ENCODE assay signal across 22 cellular contexts in genomic region chr11:8293171-8293570, GRCh38. TPM values are rescaled to one million over a fixed set of nuclear protein-coding genes. Genes with fewer than 3 reads are reported as not detected.
DNase-seq lines count a peak whose midpoint lies in the region; ATAC-seq, FAIRE-seq and TF ChIP-seq lines count a peak whose summit lies in the region.
"Had no signal": no experiment of that assay in that cellular context is flagged by ENCODE, and none has a peak within 500 bp of the region (broad histone marks: within the 10 kb centered on the region; RNA-seq: fewer than 3 reads in every experiment).

No MANE protein-coding gene starts in this region.

- H3K27me3 ChIP-seq in H9 (ENCODE audit: insufficient read depth, low read length) (no peaks in the 10 kb centered on the region), HepG2 (ENCODE audit: control insufficient read depth in 1 of 2, insufficient read depth in 2 of 2, low read length in 2 of 2) (peaks cover 0 to 21% of the 10 kb centered on the region in 2 experiments; a peak in 2 of 5 replicates)
- H3K27me3 ChIP-seq: BLaER1 had no signal

- H2BK20ac ChIP-seq in H9 (ENCODE audit: low read depth, low read length, poor library complexity, severe bottlenecking): no peak overlapping the region

- in situ Hi-C loops in HepG2 (cut with HindIII; ENCODE audit: extremely low pct_ligation_motif_present, low pct_unique_long_range_greater_than_20kb): no loop called here

- intact Hi-C loops in HepG2 (cut with micrococcal nuclease; ENCODE audit: unreplicated experiment): no loop called here

- H2BK5ac ChIP-seq in H9 (ENCODE audit: insufficient read length, low read length): no peak overlapping the region

- H3K9ac ChIP-seq in H9 (ENCODE audit: extremely low read depth, insufficient read length, low read length) (no peak overlapping the region), HepG2 (ENCODE audit: insufficient read depth, low read depth, low read length) (no peak overlapping the region)
- H3K9ac ChIP-seq: BLaER1 had no signal

- H3K79me1 ChIP-seq in H9 (ENCODE audit: insufficient read depth, low read depth, low read length, poor library complexity, severe bottlenecking): no peaks in the 10 kb centered on the region

- no peak overlapping the region for H2AK5ac ChIP-seq in H9 (ENCODE audit: insufficient read length, low read length)

- H3K4ac ChIP-seq in H9 (ENCODE audit: low read depth, low read length): no peak overlapping the region

- H3K27me3 Mint-ChIP-seq in H9 (ENCODE audit: low read depth) (peaks cover 13% of the 10 kb centered on the region), osteocyte (ENCODE audit: unreplicated experiment) (peaks cover 5% of the 10 kb centered on the region)
- H3K27me3 Mint-ChIP-seq: IgD-negative memory B cell had no signal

- H3K27ac ChIP-seq in H9 (ENCODE audit: insufficient read length, low read depth, low read length) (no peak overlapping the region), HepG2 (ENCODE audit: extremely low read length, insufficient read depth, low read length) (no peak overlapping the region)
- H3K27ac ChIP-seq: BLaER1 had no signal

- WGBS in H9 (ENCODE audit: extremely low coverage, insufficient read length, low lambda C conversion rate): no CpG with 5 or more reads among the region's 7 CpGs
- WGBS in HepG2 (ENCODE audit: low lambda C conversion rate): 19% methylated on average over 7 of the region's 7 CpGs

- H3K56ac ChIP-seq in H9 (ENCODE audit: insufficient read length, low read depth, low read length): no peak overlapping the region

- no peaks in the 10 kb centered on the region for H3K36me3 ChIP-seq in HepG2 (replicated peaks in 1 of 2; ENCODE audit: control insufficient read depth in 1 of 2, insufficient read depth in 2 of 2, low read length in 2 of 2)
- H3K36me3 ChIP-seq: BLaER1, HAP-1 had no signal

- H3K18ac ChIP-seq in H9 (ENCODE audit: insufficient read length, low read depth, low read length): no peak overlapping the region

- no peak overlapping the region for H3K4me2 ChIP-seq in H9 (ENCODE audit: insufficient read depth, insufficient read length, low read length)
- no peak overlapping the region for H3K4me2 ChIP-seq in HepG2 (ENCODE audit: low read depth, low read length)
- H3K4me2 ChIP-seq: BLaER1 had no signal

- H3K79me2 ChIP-seq in H9 (ENCODE audit: insufficient read depth, low read length): no peaks in the 10 kb centered on the region
- no peaks in the 10 kb centered on the region for H3K79me2 ChIP-seq in HepG2 (ENCODE audit: insufficient read depth, low read length)

- H2BK15ac ChIP-seq in H9 (ENCODE audit: low read depth, low read length): no peak overlapping the region

- no peak overlapping the region for H2AFZ ChIP-seq in H9 (ENCODE audit: low read length)
- no peak overlapping the region for H2AFZ ChIP-seq in HepG2 (ENCODE audit: low read length)

- peaks cover 9 to 25% of the 10 kb centered on the region in 2 experiments for H3K4me1 Mint-ChIP-seq in H9
- no peaks in the 10 kb centered on the region for H3K4me1 Mint-ChIP-seq in osteocyte (ENCODE audit: unreplicated experiment)
- H3K4me1 Mint-ChIP-seq: CD14-positive monocyte; CD4-positive, alpha-beta memory T cell; IgD-negative memory B cell had no signal

- no peak for TF ChIP-seq CTCF in H9 (conservative IDR thresholded peaks at IDR 0.05)
- no peak for TF ChIP-seq CTCF in HepG2 (CRISPR knock-in tag; IDR thresholded peaks at IDR 0.05)
- no peak for TF ChIP-seq CTCF in osteocyte (IDR thresholded peaks at IDR 0.05)

- no peak overlapping the region for H3T11ph ChIP-seq in H9 (ENCODE audit: low read length)

- DNase-seq in activated CD8-positive, alpha-beta memory T cell treated with anti-CD3 and anti-CD28 coated beads for 24 hours: peak; percentile 26
- no peak for DNase-seq in activated CD8-positive, alpha-beta memory T cell treated with anti-CD3 and anti-CD28 coated beads, Interleukin-2, amount 50 U/mL, for 48 hours
- peak; percentile 14 for DNase-seq in H9
- no peak for DNase-seq in HepG2 (ENCODE audit: low spot score)
- DNase-seq in osteocyte (ENCODE audit: extremely low spot score, unreplicated experiment): peak; percentile 64
- no peak for DNase-seq in NCI-H1417 treated with DMSO at 0.1 percent for 48 hours (lab: John Stamatoyannopoulos, UW)
- no peak for DNase-seq in activated CD4-positive, CD25-positive, alpha-beta regulatory T cell treated with anti-CD3 and anti-CD28 coated beads, Interleukin-2, amount 50 U/mL, for 72 hours
- DNase-seq: 8988T; CD4-positive, alpha-beta memory T cell; DMS153; DMS79; GF-D8; GOT3 had no signal

- H3K36me3 Mint-ChIP-seq in H9 (ENCODE audit: insufficient read depth in 1 of 3, low read depth in 3 of 3) (no peaks in the 10 kb centered on the region), osteocyte (ENCODE audit: unreplicated experiment) (no peaks in the 10 kb centered on the region)
- H3K36me3 Mint-ChIP-seq: CD14-positive monocyte; CD4-positive, alpha-beta memory T cell; IgD-negative memory B cell had no signal

- H2BK120ac ChIP-seq in H9 (ENCODE audit: low read depth, low read length, poor library complexity, severe bottlenecking): no peak overlapping the region

- H4K91ac ChIP-seq in H9 (ENCODE audit: insufficient read length, low read depth, low read length): no peak overlapping the region

- H3K23ac ChIP-seq in H9 (ENCODE audit: insufficient read length, low read depth, low read length): no peak overlapping the region

- H3K4me1 ChIP-seq in H9 (ENCODE audit: insufficient read depth, low read length) (no peaks in the 10 kb centered on the region), HepG2 (ENCODE audit: insufficient read depth, low read length) (no peaks in the 10 kb centered on the region)
- H3K4me1 ChIP-seq: BLaER1 had no signal

- no peak overlapping the region for H3K4me3 Mint-ChIP-seq in H9
- H3K4me3 Mint-ChIP-seq in osteocyte (ENCODE audit: unreplicated experiment): no peak overlapping the region
- H3K4me3 Mint-ChIP-seq: CD14-positive monocyte; CD4-positive, alpha-beta memory T cell; IgD-negative memory B cell had no signal

- no peak for TF ChIP-seq POLR2A in HepG2 (IDR thresholded peaks at IDR 0.05; ENCODE audit: insufficient read depth in 1 of 2, low read depth in 2 of 2, low read length in 2 of 2)

- TF ChIP-seq EP300 in HepG2 (IDR thresholded peaks at IDR 0.05; ENCODE audit: low read depth in 2 of 2, low read length in 2 of 2) (no peak), HepG2 (CRISPR knock-in tag; IDR thresholded peaks at IDR 0.05; ENCODE audit: borderline replicate concordance) (no peak)

- no peaks in the 10 kb centered on the region for H4K20me1 ChIP-seq in H9 (ENCODE audit: control insufficient read depth, insufficient read depth, insufficient read length)
- no peaks in the 10 kb centered on the region for H4K20me1 ChIP-seq in HepG2 (ENCODE audit: insufficient read depth, low read length)
- H4K20me1 ChIP-seq: BLaER1 had no signal

- H4K5ac ChIP-seq in H9 (ENCODE audit: insufficient read length, low read depth, low read length): no peak overlapping the region

- CTCF ChIA-PET in HepG2 (lab: Yijun Ruan, JAX; ENCODE audit: low intra/inter-chr PET ratio, low total read pairs): no interaction called here

- no TSS peak for BruUV-seq in HepG2 (replicated peaks; lab: Mats Ljungman, UMichigan)

- no peaks in the 10 kb centered on the region; a peak in 1 of 5 replicates for H3K9me3 Mint-ChIP-seq in H9
- H3K9me3 Mint-ChIP-seq in osteocyte (ENCODE audit: unreplicated experiment): no peaks in the 10 kb centered on the region
- H3K9me3 Mint-ChIP-seq: CD14-positive monocyte, IgD-negative memory B cell had no signal

- H3K4me3 ChIP-seq in HepG2 (replicated peaks in 1 of 3; ENCODE audit: insufficient read depth in 1 of 3, low read depth in 2 of 3, low read length in 3 of 3): no peak overlapping the region
- H3K4me3 ChIP-seq: BLaER1, HAP-1 had no signal

- POLR2A ChIA-PET in HepG2 (lab: Yijun Ruan, JAX): no interaction called here

- FAIRE-seq in HepG2 (lab: Jason Lieb, UNC): no peak
- FAIRE-seq: HTR-8/SVneo had no signal

- H3K27ac Mint-ChIP-seq in H9: no peak overlapping the region
- H3K27ac Mint-ChIP-seq in osteocyte (ENCODE audit: unreplicated experiment): no peak overlapping the region
- H3K27ac Mint-ChIP-seq: CD14-positive monocyte; CD4-positive, alpha-beta memory T cell; IgD-negative memory B cell had no signal

- H3K14ac ChIP-seq in H9 (ENCODE audit: insufficient read depth, low read length): no peak overlapping the region

- no peak overlapping the region for H2BK12ac ChIP-seq in H9 (ENCODE audit: insufficient read length, low read depth, low read length)

- TF ChIP-seq RAD21 in HepG2 (CRISPR knock-in tag; IDR thresholded peaks at IDR 0.05): no peak

- no peaks in the 10 kb centered on the region for H3K9me3 ChIP-seq in H9 (ENCODE audit: control insufficient read depth, low read depth, low read length)
- H3K9me3 ChIP-seq in HepG2 (ENCODE audit: low read length): no peaks in the 10 kb centered on the region
- H3K9me3 ChIP-seq: BLaER1, HAP-1 had no signal

- no peak overlapping the region for H4K8ac ChIP-seq in H9 (replicated peaks; ENCODE audit: insufficient read length, low read depth, low read length)

- peak; percentile 78 for ATAC-seq in HepG2
- no peak for ATAC-seq in HG02884 (IDR thresholded peaks at IDR 0.05; ENCODE audit: unreplicated experiment)

- no peaks in the 10 kb centered on the region for H3K23me2 ChIP-seq in H9 (ENCODE audit: insufficient read length, low read depth, low read length, poor library complexity, severe bottlenecking)

RNA-seq across cellular contexts. Expression of gene LMO1, which starts 29.5 kb away (rescaled TPM):
- total RNA-seq in H9 (2021): 0.39 and 0.50 TPM in 2 replicates
- total RNA-seq in HepG2 (2016; rRNA removed; fragmentation: Illumina TruSeq; extraction: Trizol): not detected in 2 replicates
- not detected in 2 replicates for total RNA-seq in HepG2 (2016; cell fraction: cytosol; rRNA removed; fragmentation: Illumina TruSeq; extraction: Trizol; ENCODE audit: low read depth)
- not detected in 2 replicates for total RNA-seq in HepG2 (2016; cell fraction: insoluble cytoplasmic fraction; rRNA removed; fragmentation: Illumina TruSeq; extraction: Trizol)
- total RNA-seq in HepG2 (2016; cell fraction: membrane; rRNA removed; fragmentation: Illumina TruSeq; extraction: Trizol): not detected in 2 replicates
- not detected in 2 replicates for total RNA-seq in HepG2 (2016; cell fraction: nucleus; rRNA removed; fragmentation: Illumina TruSeq; extraction: Trizol)
- polyA plus RNA-seq in HepG2 (2011; rRNA removed): not detected in 2 replicates
- not detected in 2 replicates for polyA plus RNA-seq in HepG2 (2011; cell fraction: cytosol; rRNA removed)
- polyA plus RNA-seq in HepG2 (2011; cell fraction: nucleus; rRNA removed): not detected in 2 replicates
- not detected in 2 replicates for polyA plus RNA-seq in HepG2 (2012)
- not detected in 2 replicates for polyA plus RNA-seq in HepG2 (2016; cell fraction: cytosol; fragmentation: Illumina TruSeq; extraction: Trizol; ENCODE audit: low read depth)
- polyA plus RNA-seq in HepG2 (2016; cell fraction: insoluble cytoplasmic fraction; fragmentation: Illumina TruSeq; extraction: Trizol; ENCODE audit: low read depth): not detected in 2 replicates
- polyA plus RNA-seq in HepG2 (2016; cell fraction: membrane; fragmentation: Illumina TruSeq; extraction: Trizol; ENCODE audit: low read depth): not detected in 2 replicates
- not detected in 2 replicates for polyA plus RNA-seq in HepG2 (2016; cell fraction: nucleus; fragmentation: Illumina TruSeq; extraction: Trizol; ENCODE audit: insufficient read depth, low read depth)
- polyA minus RNA-seq in HepG2 (2011; rRNA and poly(A)+ RNA removed; ENCODE audit: low replicate concordance): 1.9 TPM in 1 of 2 replicates, not detected in the other
- not detected in 2 replicates for polyA minus RNA-seq in HepG2 (2011; cell fraction: cytosol; rRNA and poly(A)+ RNA removed)
- polyA minus RNA-seq in HepG2 (2011; cell fraction: nucleus; rRNA and poly(A)+ RNA removed): not detected in 2 replicates
- total RNA-seq in osteocyte: not detected in 2 replicates
- total RNA-seq: A673; CD4-positive, alpha-beta memory T cell; Daoy had no signal
- polyA plus RNA-seq: AG04450; CD14-positive monocyte; CD4-positive, alpha-beta memory T cell; IgD-negative memory B cell had no signal

Comparison
In these comparisons a context has a peak if more than half of its experiments do, and no peak if none do; other contexts are left out.
1. DNase-seq: peak in activated CD8-positive, alpha-beta memory T cell treated with anti-CD3 and anti-CD28 coated beads for 24 hours (single experiment), H9 (single experiment) and osteocyte (single experiment); none in activated CD8-positive, alpha-beta memory T cell treated with anti-CD3 and anti-CD28 coated beads, Interleukin-2, amount 50 U/mL, for 48 hours (single experiment), HepG2 (single experiment), NCI-H1417 treated with DMSO at 0.1 percent for 48 hours (single experiment) and activated CD4-positive, CD25-positive, alpha-beta regulatory T cell treated with anti-CD3 and anti-CD28 coated beads, Interleukin-2, amount 50 U/mL, for 72 hours (single experiment).